ENCODE assay signal across 9 cellular contexts in genomic region chr9:33139421-33140228, GRCh38. TPM values are rescaled to one million over a fixed set of nuclear protein-coding genes. Genes with fewer than 3 reads are reported as not detected.
DNase-seq lines count a peak whose midpoint lies in the region; ATAC-seq and TF ChIP-seq lines count a peak whose summit lies in the region.
"Had no signal": no experiment of that assay in that cellular context is flagged by ENCODE, and none has a peak within 500 bp of the region (broad histone marks: within the 10 kb centered on the region; RNA-seq: fewer than 3 reads in every experiment).

No MANE protein-coding gene starts in this region.

- H3K4me1 Mint-ChIP-seq in activated CD8-positive, alpha-beta T cell treated with anti-CD3 and anti-CD28 coated beads for 36 hours (ENCODE audit: low read depth) = peaks cover 90% of the 10 kb centered on the region

- H3K27me3 ChIP-seq in iPS-15b (ENCODE audit: control insufficient read depth, insufficient read depth, low read length) (no peaks in the 10 kb centered on the region), skeletal muscle tissue (ENCODE audit: control insufficient read depth in 3 of 3, insufficient read depth in 3 of 3, low read length in 3 of 3) (no peaks in the 10 kb centered on the region)

- peaks cover 19% of the 10 kb centered on the region for H3K36me3 Mint-ChIP-seq in activated CD8-positive, alpha-beta T cell treated with anti-CD3 and anti-CD28 coated beads for 36 hours (ENCODE audit: low read depth)

- H3K4me3 ChIP-seq in iPS-15b (ENCODE audit: low read depth, low read length) (no peak overlapping the region), skeletal muscle tissue (ENCODE audit: low read length in 3 of 3) (peak overlapping the region in 2 of 3 donors; percentile 60 to 62)

- POLR2A ChIA-PET in activated CD8-positive, alpha-beta T cell treated with anti-CD3 and anti-CD28 coated beads for 36 hours (lab: Charles Lee) = interaction anchor here (0.5 to 2.9 kb wide), 6 partner anchors 11 to 146 kb away, joined by 3 to 7 read pairs (median 4); partner anchors contain the start of gene B4GALT1

- no peak overlapping the region for H3K4me3 Mint-ChIP-seq in activated CD8-positive, alpha-beta T cell treated with anti-CD3 and anti-CD28 coated beads for 36 hours

- peak overlapping the region; percentile 43 for H3K27ac ChIP-seq in skeletal muscle tissue (ENCODE audit: low read depth, low read length)

- H3K9ac ChIP-seq in iPS-15b (ENCODE audit: low read depth, low read length) (peak overlapping the region; percentile 37), skeletal muscle tissue (ENCODE audit: low read depth in 1 of 3, low read length in 3 of 3) (peak overlapping the region; percentile 4 to 76 (median 52))

- CTCF ChIA-PET in activated CD8-positive, alpha-beta T cell treated with anti-CD3 and anti-CD28 coated beads for 36 hours (lab: Charles Lee) = interaction anchor here (0.6 to 1.4 kb wide), 4 partner anchors 10 to 650 kb away, joined by 3 read pairs; partner anchors contain the start of gene B4GALT1

- H3K36me3 ChIP-seq in iPS-15b (ENCODE audit: control insufficient read depth, insufficient read depth, low read length) (no peaks in the 10 kb centered on the region), skeletal muscle tissue (ENCODE audit: control insufficient read depth in 3 of 3, insufficient read depth in 3 of 3, low read length in 3 of 3) (peaks cover 0 to 8% (median 0%) of the 10 kb centered on the region in 3 donors)

- peak overlapping the region; percentile 77 for H3K27ac Mint-ChIP-seq in activated CD8-positive, alpha-beta T cell treated with anti-CD3 and anti-CD28 coated beads for 36 hours

- no peaks in the 10 kb centered on the region for H3K27me3 Mint-ChIP-seq in activated CD8-positive, alpha-beta T cell treated with anti-CD3 and anti-CD28 coated beads for 36 hours

- intact Hi-C loops in activated CD8-positive, alpha-beta T cell treated with anti-CD3 and anti-CD28 coated beads for 36 hours (cut with micrococcal nuclease) = no loop called here

- H3K9me3 Mint-ChIP-seq in activated CD8-positive, alpha-beta T cell treated with anti-CD3 and anti-CD28 coated beads for 36 hours = no peaks in the 10 kb centered on the region

- DNase-seq in NCI-H2196 (lab: John Stamatoyannopoulos, UW; ENCODE audit: unreplicated experiment) (peak; percentile 45), NCI-H2196 treated with DMSO at 0.1 percent for 48 hours (lab: John Stamatoyannopoulos, UW; ENCODE audit: unreplicated experiment) (no peak), NCI-H510A treated with DMSO at 0.1 percent for 48 hours (lab: John Stamatoyannopoulos, UW) (no peak)
- DNase-seq in activated CD8-positive, alpha-beta T cell treated with anti-CD3 and anti-CD28 coated beads for 36 hours = no peak

- H3K9me3 ChIP-seq in iPS-15b (ENCODE audit: control insufficient read depth, insufficient read depth, low read length) (no peaks in the 10 kb centered on the region), skeletal muscle tissue (ENCODE audit: control insufficient read depth in 3 of 3, low read length in 3 of 3) (no peaks in the 10 kb centered on the region)

- no peak for TF ChIP-seq CTCF in activated CD8-positive, alpha-beta T cell treated with anti-CD3 and anti-CD28 coated beads for 36 hours (IDR thresholded peaks at IDR 0.05)

- H3K4me1 ChIP-seq in iPS-15b (ENCODE audit: control insufficient read depth, insufficient read depth, low read length) (no peaks in the 10 kb centered on the region), skeletal muscle tissue (ENCODE audit: control insufficient read depth in 3 of 3, insufficient read depth in 3 of 3, low read length in 3 of 3) (peaks cover 69 to 74% (median 70%) of the 10 kb centered on the region in 3 donors)

- no peak for ATAC-seq in activated CD8-positive, alpha-beta T cell treated with anti-CD3 and anti-CD28 coated beads for 36 hours
- ATAC-seq in HG03565 (IDR thresholded peaks at IDR 0.05; ENCODE audit: unreplicated experiment) (no peak), HG03460 (IDR thresholded peaks at IDR 0.05; ENCODE audit: unreplicated experiment) (no peak)
- ATAC-seq: Panc1 had no signal

RNA-seq across cellular contexts. Expression of gene B4GALT1, which starts 27.5 kb away (rescaled TPM):
- total RNA-seq in activated CD8-positive, alpha-beta T cell treated with anti-CD3 and anti-CD28 coated beads for 36 hours = 10 to 100 TPM; 41.2 to 41.4 TPM
- total RNA-seq in skeletal muscle tissue = 14.1 TPM
